ENCODE assay signal across 8 cellular contexts in the genomic region with DNA sequence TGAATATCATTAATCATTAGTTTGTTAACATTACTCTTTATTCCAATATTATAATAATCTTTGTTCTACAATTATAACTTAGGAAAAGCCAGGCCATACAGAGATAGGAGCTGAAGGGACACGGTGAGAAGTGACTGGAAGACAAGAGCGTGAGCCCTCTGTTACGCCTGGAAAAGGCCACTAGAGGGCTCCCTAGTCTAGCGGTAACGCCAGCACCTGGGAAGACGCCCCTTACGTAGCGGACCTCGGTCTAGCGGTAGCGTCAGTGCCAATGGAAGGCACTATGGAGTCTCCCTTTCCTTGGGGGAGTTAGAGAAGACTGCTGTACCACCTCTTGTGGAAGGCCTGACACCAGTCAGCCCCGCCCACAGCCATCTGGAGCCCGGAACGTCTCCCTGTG.
DNase-seq lines count a peak whose midpoint lies in the region; ATAC-seq and TF ChIP-seq lines count a peak whose summit lies in the region.
"Not testable (repeated sequence)": the region's sequence is repeated elsewhere in the genome, so short reads cannot be mapped to it uniquely, and the experiment has no call there.

No MANE protein-coding gene starts in this region.

- intact Hi-C loops in CD4-positive, alpha-beta T cell (cut with DNase I, micrococcal nuclease); PC-3 (cut with micrococcal nuclease): not testable (repeated sequence)

- not testable (repeated sequence) for H3K79me2 ChIP-seq in PC-3 (ENCODE audit: low read length)

- BruUV-seq in PC-3 (replicated peaks; lab: Mats Ljungman, UMichigan) = not testable (repeated sequence)

- peak; percentile 56 for ATAC-seq in CD4-positive, alpha-beta T cell (ENCODE audit: poor library complexity)
- peak; percentile 72 for ATAC-seq in GM19351 (IDR thresholded peaks at IDR 0.05; ENCODE audit: unreplicated experiment)
- peak; percentile 82 for ATAC-seq in HG02798 (IDR thresholded peaks at IDR 0.05; ENCODE audit: poor library complexity, unreplicated experiment)
- peak; percentile 99 for ATAC-seq in PC-3
- ATAC-seq in activated CD8-positive, alpha-beta memory T cell treated with anti-CD3 and anti-CD28 coated beads, Interleukin-2, amount 10 ng/mL, durations not matched to agents 7 days and 5 days = peak; percentile 63
- peak; percentile 48 for ATAC-seq in gastroesophageal sphincter
- ATAC-seq in lung (ENCODE audit: insufficient read depth, low FRiP score) = peak; percentile 34
- peak; percentile 77 to 82 for ATAC-seq in stimulated activated naive B cell treated with anti-CD40 and anti-IgM and Interleukin-4, amounts not matched to agents 10 μg/mL and 1 μg/mL and 100 μg/mL, for 72 hours (replicated peaks)

- H3K4me1 ChIP-seq in PC-3 (ENCODE audit: insufficient read depth, low read length); gastroesophageal sphincter; lung (ENCODE audit: control insufficient read depth in 2 of 2, insufficient read depth in 2 of 2, low read length in 2 of 2): not testable (repeated sequence)

- TF ChIP-seq EP300 in gastroesophageal sphincter (IDR thresholded peaks at IDR 0.05) = not testable (repeated sequence)

- H2AFZ ChIP-seq in PC-3 (ENCODE audit: low read length) = not testable (repeated sequence)

- H3K4me3 ChIP-seq in PC-3 (ENCODE audit: low read length); gastroesophageal sphincter; lung: not testable (repeated sequence)

- H3K9me3 Mint-ChIP-seq in CD4-positive, alpha-beta T cell; activated CD8-positive, alpha-beta memory T cell treated with anti-CD3 and anti-CD28 coated beads, Interleukin-2, amount 10 ng/mL, durations not matched to agents 7 days and 5 days (ENCODE audit: low read depth); stimulated activated naive B cell treated with anti-CD40 and anti-IgM and Interleukin-4, amounts not matched to agents 10 μg/mL and 1 μg/mL and 100 μg/mL, for 72 hours: not testable (repeated sequence)

- H3K27ac ChIP-seq in CD4-positive, alpha-beta T cell (ENCODE audit: low read depth, low read length); PC-3 (ENCODE audit: low read length); gastroesophageal sphincter; lung (ENCODE audit: low read depth in 1 of 2, low read length in 1 of 2): not testable (repeated sequence)

- H3K4me3 Mint-ChIP-seq in CD4-positive, alpha-beta T cell; activated CD8-positive, alpha-beta memory T cell treated with anti-CD3 and anti-CD28 coated beads, Interleukin-2, amount 10 ng/mL, durations not matched to agents 7 days and 5 days; stimulated activated naive B cell treated with anti-CD40 and anti-IgM and Interleukin-4, amounts not matched to agents 10 μg/mL and 1 μg/mL and 100 μg/mL, for 72 hours: not testable (repeated sequence)

- H3K9ac ChIP-seq in PC-3 (ENCODE audit: low read length) = not testable (repeated sequence)

- POLR2A ChIA-PET in CD4-positive, alpha-beta T cell (lab: Charles Lee); PC-3 (lab: Charles Lee; ENCODE audit: unreplicated experiment): not testable (repeated sequence)

- H3K36me3 ChIP-seq in PC-3 (ENCODE audit: low read depth, low read length); gastroesophageal sphincter; lung (ENCODE audit: control insufficient read depth in 2 of 2, insufficient read depth in 2 of 2, low read length in 2 of 2): not testable (repeated sequence)

- H3K27ac Mint-ChIP-seq in CD4-positive, alpha-beta T cell; activated CD8-positive, alpha-beta memory T cell treated with anti-CD3 and anti-CD28 coated beads, Interleukin-2, amount 10 ng/mL, durations not matched to agents 7 days and 5 days; stimulated activated naive B cell treated with anti-CD40 and anti-IgM and Interleukin-4, amounts not matched to agents 10 μg/mL and 1 μg/mL and 100 μg/mL, for 72 hours: not testable (repeated sequence)

- not testable (repeated sequence) for DNase-seq in CD4-positive, alpha-beta T cell; PC-3; activated CD8-positive, alpha-beta memory T cell treated with anti-CD3 and anti-CD28 coated beads, Interleukin-2, amount 10 ng/mL, durations not matched to agents 7 days and 5 days; lung (ENCODE audit: low spot score); stimulated activated naive B cell treated with anti-CD40 and anti-IgM and Interleukin-4, amounts not matched to agents 10 μg/mL and 1 μg/mL and 100 μg/mL, for 72 hours

- TF ChIP-seq CTCF in CD4-positive, alpha-beta T cell (IDR thresholded peaks at IDR 0.05); PC-3 (conservative IDR thresholded peaks at IDR 0.05; ENCODE audit: low read depth, low read length); gastroesophageal sphincter (IDR thresholded peaks at IDR 0.05); lung (IDR thresholded peaks at IDR 0.05; ENCODE audit: control extremely low read depth, extremely low read depth): not testable (repeated sequence)

- not testable (repeated sequence) for H3K9me2 ChIP-seq in PC-3 (replicated peaks; ENCODE audit: low read length)

- no CpG with 5 or more reads among the region's 14 CpGs for WGBS in gastroesophageal sphincter (ENCODE audit: low coverage in 1 of 2), 2 donors
- no CpG with 5 or more reads among the region's 14 CpGs for WGBS in lung, 2 donors

- not testable (repeated sequence) for H3K9me3 ChIP-seq in CD4-positive, alpha-beta T cell (ENCODE audit: control insufficient read depth, low read length); PC-3 (ENCODE audit: low read length); gastroesophageal sphincter; lung (ENCODE audit: control insufficient read depth in 2 of 2, insufficient read depth in 1 of 2, low read length in 1 of 2)

- not testable (repeated sequence) for H3K27me3 ChIP-seq in CD4-positive, alpha-beta T cell (ENCODE audit: control insufficient read depth, insufficient read depth, low read length); PC-3 (ENCODE audit: low read length); gastroesophageal sphincter; lung (ENCODE audit: control insufficient read depth, insufficient read depth)

- H3F3A ChIP-seq in PC-3 (ENCODE audit: low read length, unreplicated experiment) = not testable (repeated sequence)

- not testable (repeated sequence) for H4K20me1 ChIP-seq in PC-3 (ENCODE audit: low read length)

- not testable (repeated sequence) for H3K27me3 Mint-ChIP-seq in CD4-positive, alpha-beta T cell; activated CD8-positive, alpha-beta memory T cell treated with anti-CD3 and anti-CD28 coated beads, Interleukin-2, amount 10 ng/mL, durations not matched to agents 7 days and 5 days; stimulated activated naive B cell treated with anti-CD40 and anti-IgM and Interleukin-4, amounts not matched to agents 10 μg/mL and 1 μg/mL and 100 μg/mL, for 72 hours

- H3K36me3 Mint-ChIP-seq in CD4-positive, alpha-beta T cell (ENCODE audit: low read depth); activated CD8-positive, alpha-beta memory T cell treated with anti-CD3 and anti-CD28 coated beads, Interleukin-2, amount 10 ng/mL, durations not matched to agents 7 days and 5 days; stimulated activated naive B cell treated with anti-CD40 and anti-IgM and Interleukin-4, amounts not matched to agents 10 μg/mL and 1 μg/mL and 100 μg/mL, for 72 hours: not testable (repeated sequence)

- not testable (repeated sequence) for H3K4me2 ChIP-seq in PC-3 (ENCODE audit: low read length)

- CTCF ChIA-PET in CD4-positive, alpha-beta T cell (lab: Charles Lee); PC-3 (lab: Charles Lee); activated CD8-positive, alpha-beta memory T cell treated with anti-CD3 and anti-CD28 coated beads, Interleukin-2, amount 10 ng/mL, durations not matched to agents 7 days and 5 days (lab: Charles Lee): not testable (repeated sequence)

- TF ChIP-seq POLR2A in gastroesophageal sphincter (IDR thresholded peaks at IDR 0.05) = not testable (repeated sequence)

- not testable (repeated sequence) for H3K4me1 Mint-ChIP-seq in CD4-positive, alpha-beta T cell (ENCODE audit: low read depth); activated CD8-positive, alpha-beta memory T cell treated with anti-CD3 and anti-CD28 coated beads, Interleukin-2, amount 10 ng/mL, durations not matched to agents 7 days and 5 days; stimulated activated naive B cell treated with anti-CD40 and anti-IgM and Interleukin-4, amounts not matched to agents 10 μg/mL and 1 μg/mL and 100 μg/mL, for 72 hours

Comparison
In these comparisons a context has a peak if more than half of its experiments do, and no peak if none do; other contexts are left out.
1. ATAC-seq: peak in every context shown above with its lines; median percentile 99 in PC-3; 82 in HG02798; 80 in stimulated activated naive B cell treated with anti-CD40 and anti-IgM and Interleukin-4, amounts not matched to agents 10 μg/mL and 1 μg/mL and 100 μg/mL, for 72 hours; 72 in GM19351; 63 in activated CD8-positive, alpha-beta memory T cell treated with anti-CD3 and anti-CD28 coated beads, Interleukin-2, amount 10 ng/mL, durations not matched to agents 7 days and 5 days; 56 in CD4-positive, alpha-beta T cell; 48 in gastroesophageal sphincter; 34 in lung.